1 cellular context compared by ENCODE assay signal in genomic region chr10:70590663-70591416, GRCh38.
TF ChIP-seq lines count a peak whose summit lies in the region.

No MANE protein-coding gene starts in this region.

TF ChIP-seq in K562, 482 proteins besides CTCF, POLR2A, EP300 and RAD21 (continued from another document and continues in another):
- no peak for TF ChIP-seq ZBTB2 (IDR thresholded peaks at IDR 0.05)
- TF ChIP-seq NCOA1 (IDR thresholded peaks at IDR 0.05; ENCODE audit: low read depth), result no peak
- TF ChIP-seq TFAP4 (CRISPR knock-in tag; IDR thresholded peaks at IDR 0.05; ENCODE audit: borderline replicate concordance), result no peak
- no peak for TF ChIP-seq ASH1L (IDR thresholded peaks at IDR 0.05; ENCODE audit: borderline replicate concordance, low read depth, partially characterized antibody)
- TF ChIP-seq MIER1 (IDR thresholded peaks at IDR 0.05; ENCODE audit: low read depth), result no peak
- no peak for TF ChIP-seq RBM14 (IDR thresholded peaks at IDR 0.05; ENCODE audit: borderline replicate concordance, insufficient read depth, low read depth, low read length)
- no peak for TF ChIP-seq SREBF2 (CRISPR knock-in tag; IDR thresholded peaks at IDR 0.05)
- TF ChIP-seq THRA (IDR thresholded peaks at IDR 0.05), result no peak
- TF ChIP-seq NFIC (IDR thresholded peaks at IDR 0.05), result peak; percentile 81
- TF ChIP-seq FOXJ3 (CRISPR knock-in tag; IDR thresholded peaks at IDR 0.05), result no peak
- no peak for TF ChIP-seq MAX (CRISPR knock-in tag; IDR thresholded peaks at IDR 0.05)
- no peak for TF ChIP-seq EWSR1 (IDR thresholded peaks at IDR 0.05; ENCODE audit: borderline replicate concordance, low read depth, partially characterized antibody)
- no peak for TF ChIP-seq CCNT2 (IDR thresholded peaks at IDR 0.05; ENCODE audit: borderline replicate concordance, extremely low read depth, insufficient read length, low read depth, low read length)
- TF ChIP-seq CEBPZ (IDR thresholded peaks at IDR 0.05; ENCODE audit: borderline replicate concordance, low read depth, low read length), result no peak
- no peak for TF ChIP-seq GATAD2A (IDR thresholded peaks at IDR 0.05)
- no peak for TF ChIP-seq CHD2 (IDR thresholded peaks at IDR 0.05; ENCODE audit: low read depth, low read length)
- peak; percentile 96 for TF ChIP-seq ZBTB17 (CRISPR knock-in tag; IDR thresholded peaks at IDR 0.05)
- no peak for TF ChIP-seq NONO (IDR thresholded peaks at IDR 0.05; ENCODE audit: low read depth in 2 of 2, low read length in 1 of 2)
- peak; percentile 93 for TF ChIP-seq GTF2A2 (tag; IDR thresholded peaks at IDR 0.05)
- no peak for TF ChIP-seq KDM5B (IDR thresholded peaks at IDR 0.05; ENCODE audit: insufficient replicate concordance, low read depth, low read length)
- no peak for TF ChIP-seq SNRNP70 (optimal IDR thresholded peaks at IDR 0.05; ENCODE audit: low read depth, low read length)
- peak; percentile 92 for TF ChIP-seq ZNF668 (CRISPR knock-in tag; IDR thresholded peaks at IDR 0.05)
- no peak for TF ChIP-seq YY1 (IDR thresholded peaks at IDR 0.05; ENCODE audit: borderline replicate concordance in 1 of 3, control insufficient read depth in 1 of 3, extremely low read depth in 1 of 3, insufficient read depth in 3 of 3, insufficient read length in 1 of 3, insufficient replicate concordance in 2 of 3, low read depth in 1 of 3, low read length in 2 of 3)
- peak; percentile 95 for TF ChIP-seq ZNF79 (CRISPR knock-in tag; IDR thresholded peaks at IDR 0.05; ENCODE audit: low read depth)
- TF ChIP-seq HSF4 (CRISPR knock-in tag; IDR thresholded peaks at IDR 0.05; ENCODE audit: borderline replicate concordance), result peak; percentile 73; the same call in 1 of the 2 replicates
- no peak for TF ChIP-seq ZC3H11A (IDR thresholded peaks at IDR 0.05; ENCODE audit: low read depth, low read length)
- TF ChIP-seq ZBTB11 (CRISPR knock-in tag; IDR thresholded peaks at IDR 0.05), result peak in 2 of 3 experiments; percentile 42 to 87; a peak in 2 of 6 replicates
- TF ChIP-seq CXXC5 (CRISPR knock-in tag; IDR thresholded peaks at IDR 0.05), result peak; percentile 81
- TF ChIP-seq REST (CRISPR knock-in tag; IDR thresholded peaks at IDR 0.05; ENCODE audit: low read depth), result peak; percentile 73; the same call in 1 of the 2 replicates
- peak; percentile 88 for TF ChIP-seq ELF2 (CRISPR knock-in tag; IDR thresholded peaks at IDR 0.05)
- TF ChIP-seq MBD1 (CRISPR knock-in tag; IDR thresholded peaks at IDR 0.05), result no peak
- no peak for TF ChIP-seq LCOR (CRISPR knock-in tag; IDR thresholded peaks at IDR 0.05)
- TF ChIP-seq ZNF143 (CRISPR knock-in tag; IDR thresholded peaks at IDR 0.05), result no peak
- no peak for TF ChIP-seq POLR2H (tag; IDR thresholded peaks at IDR 0.05; ENCODE audit: low read depth)
- TF ChIP-seq PHB (CRISPR knock-in tag; IDR thresholded peaks at IDR 0.05), result peak; percentile 89; the same call in 1 of the 2 replicates
- TF ChIP-seq MTA1 (IDR thresholded peaks at IDR 0.05; ENCODE audit: borderline replicate concordance), result no peak
- TF ChIP-seq NFATC3 (IDR thresholded peaks at IDR 0.05), result no peak
- no peak for TF ChIP-seq ZNF77 (CRISPR knock-in tag; IDR thresholded peaks at IDR 0.05)
- TF ChIP-seq ARNT (IDR thresholded peaks at IDR 0.05), result no peak
- no peak for TF ChIP-seq U2AF2 (optimal IDR thresholded peaks at IDR 0.05; ENCODE audit: low read depth, low read length)
- TF ChIP-seq NCOA2 (IDR thresholded peaks at IDR 0.05; ENCODE audit: partially characterized antibody in 2 of 2), result no peak
- no peak for TF ChIP-seq TEAD4 (IDR thresholded peaks at IDR 0.05; ENCODE audit: low read length)
- no peak for TF ChIP-seq TEAD4 (CRISPR knock-in tag; IDR thresholded peaks at IDR 0.05; ENCODE audit: borderline replicate concordance)
- no peak for TF ChIP-seq MCM7 (IDR thresholded peaks at IDR 0.05)
- no peak for TF ChIP-seq LEF1 (IDR thresholded peaks at IDR 0.05)
- no peak for TF ChIP-seq SIRT6 (IDR thresholded peaks at IDR 0.05; ENCODE audit: low read depth, low read length)
- no peak for TF ChIP-seq ZNF699 (CRISPR knock-in tag; IDR thresholded peaks at IDR 0.05; ENCODE audit: insufficient replicate concordance)
- peak; percentile 82 for TF ChIP-seq STAT5B (CRISPR knock-in tag; IDR thresholded peaks at IDR 0.05)
